ENCODE assay signal across 9 cellular contexts in genomic region chrX:78321809-78322208, GRCh38. TPM values are rescaled to one million over a fixed set of nuclear protein-coding genes. Genes with fewer than 3 reads are reported as not detected.
DNase-seq lines count a peak whose midpoint lies in the region; ATAC-seq and TF ChIP-seq lines count a peak whose summit lies in the region.
"Had no signal": no experiment of that assay in that cellular context is flagged by ENCODE, and none has a peak within 500 bp of the region (broad histone marks: within the 10 kb centered on the region; RNA-seq: fewer than 3 reads in every experiment).

No MANE protein-coding gene starts in this region.

- POLR2A ChIA-PET in T-cell (lab: Charles Lee) = interaction anchor here (0.5 to 1.1 kb wide), 3 partner anchors 9 to 12 kb away, joined by 3 to 4 read pairs (median 3); no protein-coding TSS in a partner anchor

- no peaks in the 10 kb centered on the region for H3K4me1 ChIP-seq in neural progenitor cell

- H3K4me3 Mint-ChIP-seq in T-cell (peak overlapping the region; percentile 43 to 58 (median 53)), neural progenitor cell (no peak overlapping the region)

- DNase-seq in stimulated activated CD8-positive, alpha-beta memory T cell treated with anti-CD3 and anti-CD28 coated beads, Interleukin-12 subunit alpha, Interleukin-12 subunit beta, amount 100 ng/mL, for 1 hour (ENCODE audit: low read depth) = peak; percentile 9
- DNase-seq in stimulated activated CD8-positive, alpha-beta memory T cell treated with anti-CD3 and anti-CD28 coated beads, Interleukin-4, amount 100 ng/mL, for 48 hours = no peak
- DNase-seq in T-cell (peak; percentile 16 to 70 (median 51)), ureter (ENCODE audit: low spot score) (peak; percentile 75), SW480 (ENCODE audit: low spot score) (no peak), neural progenitor cell (ENCODE audit: low spot score) (no peak)
- peak; percentile 13 for DNase-seq in effector CD4-positive, alpha-beta T cell

- no peak for TF ChIP-seq CTCF in neural progenitor cell (IDR thresholded peaks at IDR 0.05)

- no peak overlapping the region for H3K9ac ChIP-seq in neural progenitor cell

- H3K36me3 Mint-ChIP-seq in T-cell = peaks cover 3% of the 10 kb centered on the region
- H3K36me3 Mint-ChIP-seq in neural progenitor cell = no peaks in the 10 kb centered on the region

- no peak overlapping the region for H2AFZ ChIP-seq in neural progenitor cell (replicated peaks)

- H3K79me2 ChIP-seq in neural progenitor cell (ENCODE audit: low read depth) = no peaks in the 10 kb centered on the region

- H3K27me3 Mint-ChIP-seq in T-cell (peaks cover 0 to 4% of the 10 kb centered on the region in 2 donors), neural progenitor cell (ENCODE audit: insufficient read depth, low read depth) (no peaks in the 10 kb centered on the region)

- no peak overlapping the region for H3K27ac ChIP-seq in neural progenitor cell

- CTCF ChIA-PET in T-cell (lab: Charles Lee) = interaction anchor here in 1 of 2 donors (0.6 to 1.8 kb wide), 2 partner anchors 10 to 602 kb away, joined by 3 to 5 read pairs; no protein-coding TSS in a partner anchor

- peak; percentile 98 for ATAC-seq in HG03103 (IDR thresholded peaks at IDR 0.05; ENCODE audit: low read depth, unreplicated experiment)
- ATAC-seq in T-cell (replicated peaks in 1 of 4) = peak; percentile 88 to 97 (median 94)

- H3K9me3 ChIP-seq in neural progenitor cell (ENCODE audit: low read depth) = no peaks in the 10 kb centered on the region

- H4K20me1 ChIP-seq in neural progenitor cell (ENCODE audit: low read depth) = no peaks in the 10 kb centered on the region

- H3F3A ChIP-seq in neural progenitor cell (ENCODE audit: low read depth) = no peaks in the 10 kb centered on the region

- no peaks in the 10 kb centered on the region for H3K36me3 ChIP-seq in neural progenitor cell

- H3K27ac Mint-ChIP-seq in T-cell (peak overlapping the region; percentile 84 to 86), neural progenitor cell (no peak overlapping the region)

- H3K4me1 Mint-ChIP-seq in T-cell (peaks cover 37 to 48% (median 45%) of the 10 kb centered on the region in 3 donors), neural progenitor cell (no peaks in the 10 kb centered on the region)

- no peaks in the 10 kb centered on the region for H3K27me3 ChIP-seq in neural progenitor cell

- H3K4me2 ChIP-seq in neural progenitor cell = no peak overlapping the region

- H3K4me3 ChIP-seq in neural progenitor cell = no peak overlapping the region

- H3K9me3 Mint-ChIP-seq in T-cell = no peaks in the 10 kb centered on the region
- no peaks in the 10 kb centered on the region for H3K9me3 Mint-ChIP-seq in neural progenitor cell

RNA-seq across cellular contexts. Expression of gene CYSLTR1, which starts 5.6 kb away (rescaled TPM):
- 10 to 100 TPM; 10.6 to 17.9 (median 11.4) TPM for total RNA-seq in T-cell
- total RNA-seq in ureter = 3.8 TPM
- total RNA-seq in neural progenitor cell (ENCODE audit: low replicate concordance) = not detected in 2 replicates
- total RNA-seq: Daoy had no signal

Comparison
In these comparisons a context has a peak if more than half of its experiments do, and no peak if none do; other contexts are left out.
1. DNase-seq: peak in stimulated activated CD8-positive, alpha-beta memory T cell treated with anti-CD3 and anti-CD28 coated beads, Interleukin-12 subunit alpha, Interleukin-12 subunit beta, amount 100 ng/mL, for 1 hour (single experiment), T-cell (34 of 34), effector CD4-positive, alpha-beta T cell (single experiment) and ureter (single experiment); none in stimulated activated CD8-positive, alpha-beta memory T cell treated with anti-CD3 and anti-CD28 coated beads, Interleukin-4, amount 100 ng/mL, for 48 hours (single experiment), SW480 (single experiment) and neural progenitor cell (single experiment).